ENCODE assay signal across 23 cellular contexts in the genomic region with DNA sequence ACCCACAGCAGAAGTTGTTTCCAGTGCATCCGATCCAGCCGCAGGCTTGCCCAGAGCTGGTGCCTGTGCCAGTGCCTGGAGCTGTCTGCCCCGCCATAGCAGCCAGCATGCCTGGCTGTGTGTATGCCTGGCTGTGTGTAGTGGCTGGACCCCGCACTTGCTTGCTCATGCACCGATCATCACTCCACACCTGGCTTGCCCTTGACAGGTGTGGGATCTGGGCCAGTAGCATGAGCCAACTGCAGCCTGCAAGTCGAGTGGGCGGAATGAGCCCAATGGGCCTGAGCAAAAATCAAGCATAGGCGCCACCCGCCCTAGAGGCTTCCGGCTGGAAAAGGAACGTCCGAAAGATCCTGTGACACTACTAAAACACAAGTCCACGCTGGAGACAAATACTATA.
"Had no signal": no experiment of that assay in that cellular context is flagged by ENCODE, and none has a peak within 500 bp of the region (broad histone marks: within the 10 kb centered on the region; RNA-seq: fewer than 3 reads in every experiment).

No MANE protein-coding gene starts in this region.

- FAIRE-seq: TTC549 had no signal

- H3K36me3 ChIP-seq: MG63 had no signal

- H3K9ac ChIP-seq: KMS-11 had no signal

- H3K27me3 ChIP-seq: MG63 had no signal

- H3K4me2 ChIP-seq: KMS-11 had no signal

- DNase-seq: activated B cell treated with CpG ODN at 0.5 μM for 24 hours; activated CD4-positive, alpha-beta T cell treated with anti-CD3 and anti-CD28 coated beads for 1 hour; activated CD4-positive, alpha-beta T cell treated with anti-CD3 and anti-CD28 coated beads, Interleukin-2, amount 10 ng/mL, durations not matched to agents 24 days and 14 days; activated CD4-positive, alpha-beta T cell treated with anti-CD3 and anti-CD28 coated beads, Interleukin-2, amount 50 U/mL, for 48 hours; activated CD8-positive, alpha-beta memory T cell treated with anti-CD3 and anti-CD28 coated beads for 24 hours; activated effector memory CD4-positive, alpha-beta T cell treated with anti-CD3 and anti-CD28 coated beads, Interleukin-2, amount 50 U/mL, for 16 hours; activated naive CD4-positive, alpha-beta T cell treated with Interleukin-2 at 50 U/mL for 16 hours; activated T-cell treated with anti-CD3 and anti-CD28 coated beads, Interleukin-2, amount 50 U/mL, for 4 hours; amygdala; cerebellar nuclear complex; MG63; MV-4-11; NCI-H1092 treated with DMSO at 0.1 percent for 48 hours; NCI-H1417 treated with DMSO at 0.1 percent for 48 hours; NCI-H1694; NCI-H2081; NCI-H510A treated with DMSO at 0.1 percent for 48 hours; NCI-H69; SIG-M5; T-helper 17 cell; T-helper 9 cell had no signal

- H3K4me3 ChIP-seq: MG63 had no signal

- H3K27ac ChIP-seq: KMS-11 had no signal

- ATAC-seq: activated T-cell treated with anti-CD3 and anti-CD28 coated beads, Interleukin-2, amount 50 U/mL, for 4 hours; T-helper 17 cell had no signal

- H3K9me3 ChIP-seq: MG63 had no signal
